Comparison of ENCODE assay signal across 8 cellular contexts in the genomic region with DNA sequence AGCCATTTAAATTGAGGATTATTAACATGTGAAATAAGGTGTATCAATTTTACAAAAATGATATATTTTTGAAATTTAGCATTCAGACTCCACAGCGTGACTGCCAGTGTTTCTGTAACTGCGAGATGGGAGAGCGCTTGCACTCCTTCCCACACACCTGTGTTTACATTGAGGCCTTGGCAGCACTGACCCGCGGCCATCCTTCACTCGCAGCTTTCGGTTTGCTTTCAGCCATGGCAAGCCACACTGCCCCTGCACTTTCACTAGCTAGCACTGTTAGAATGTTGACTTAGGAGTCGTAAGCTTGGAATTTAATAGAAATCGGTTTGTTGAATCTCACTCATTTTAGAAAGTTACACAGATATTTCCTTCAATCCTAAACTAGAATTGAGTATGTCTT.
A peak's percentile ranks its signal among the peaks of the same experiment; 100 is the strongest.
DNase-seq lines count a peak whose midpoint lies in the region; ATAC-seq and TF ChIP-seq lines count a peak whose summit lies in the region.

No MANE protein-coding gene starts in this region.

- H3K4me1 Mint-ChIP-seq in osteocyte (ENCODE audit: unreplicated experiment) = no peaks in the 10 kb centered on the region

- TF ChIP-seq CTCF in epithelial cell of esophagus (IDR thresholded peaks at IDR 0.05; ENCODE audit: insufficient read depth, low read depth, low read length, missing control alignments) (no peak), osteocyte (IDR thresholded peaks at IDR 0.05) (no peak), WERI-Rb-1 (IDR thresholded peaks at IDR 0.05; ENCODE audit: low read depth, low read length) (no peak)

- H3K4me1 ChIP-seq in Karpas-422 (ENCODE audit: low read length) = 0 out of 2 replicates have a peak, but pooled peaks cover 3% of the 10 kb centered on the region

- H3K36me3 ChIP-seq in Karpas-422 (ENCODE audit: insufficient read depth, low read length) (no peaks in the 10 kb centered on the region), WERI-Rb-1 (no peaks in the 10 kb centered on the region)

- H3K27ac Mint-ChIP-seq in osteocyte (ENCODE audit: unreplicated experiment) = no peak overlapping the region

- H3K27ac ChIP-seq in Karpas-422 (ENCODE audit: low read length) (no peak overlapping the region), WERI-Rb-1 (no peak overlapping the region)

- DNase-seq in NCI-H345 treated with DMSO at 0.1 percent for 48 hours (lab: John Stamatoyannopoulos, UW; ENCODE audit: unreplicated experiment) = peak; percentile 31
- DNase-seq in epithelial cell of esophagus (ENCODE audit: low read depth) = peak; percentile 51
- no peak for DNase-seq in osteocyte (ENCODE audit: extremely low spot score, unreplicated experiment)
- no peak for DNase-seq in OCI-M1 (lab: John Stamatoyannopoulos, UW)
- no peak for DNase-seq in Karpas-422
- DNase-seq in amygdala (lab: John Stamatoyannopoulos, UW) = no peak
- DNase-seq in WERI-Rb-1 = no peak

- H3K27me3 ChIP-seq in Karpas-422 (ENCODE audit: low read length) = no peaks in the 10 kb centered on the region
- no peaks in the 10 kb centered on the region for H3K27me3 ChIP-seq in WERI-Rb-1 (ENCODE audit: insufficient read depth, low read depth, severe bottlenecking)

- no peaks in the 10 kb centered on the region for H3K9me3 ChIP-seq in Karpas-422 (ENCODE audit: low read length)
- no peaks in the 10 kb centered on the region for H3K9me3 ChIP-seq in WERI-Rb-1 (ENCODE audit: severe bottlenecking)

- peak overlapping the region; percentile 7 for H3K4me3 Mint-ChIP-seq in osteocyte (ENCODE audit: unreplicated experiment)

- H3K4me3 ChIP-seq in epithelial cell of esophagus (ENCODE audit: low read length) = peak overlapping the region; percentile 10
- no peak overlapping the region for H3K4me3 ChIP-seq in Karpas-422 (ENCODE audit: low read length)
- H3K4me3 ChIP-seq in WERI-Rb-1 (ENCODE audit: low read depth, low read length) = no peak overlapping the region

- H4K20me1 ChIP-seq in Karpas-422 (ENCODE audit: insufficient read depth, low read depth, low read length) = no peaks in the 10 kb centered on the region

- no peaks in the 10 kb centered on the region for H3K9me3 Mint-ChIP-seq in osteocyte (ENCODE audit: unreplicated experiment)

- H3K27me3 Mint-ChIP-seq in osteocyte (ENCODE audit: unreplicated experiment) = peaks cover 18% of the 10 kb centered on the region

- H2AFZ ChIP-seq in Karpas-422 (ENCODE audit: low read length) = no peak overlapping the region

- no peaks in the 10 kb centered on the region for H3K36me3 Mint-ChIP-seq in osteocyte (ENCODE audit: unreplicated experiment)

- no peak overlapping the region for H3K4me2 ChIP-seq in Karpas-422 (ENCODE audit: low read depth, low read length, poor library complexity, severe bottlenecking)

- no peaks in the 10 kb centered on the region for H3K9me2 ChIP-seq in Karpas-422 (replicated peaks; ENCODE audit: insufficient read depth, low read length)

- peak; percentile 84 for ATAC-seq in GM18868 (IDR thresholded peaks at IDR 0.05; ENCODE audit: unreplicated experiment)

- H3K9ac ChIP-seq in Karpas-422 (ENCODE audit: low read length) = no peak overlapping the region

- no peaks in the 10 kb centered on the region for H3K79me2 ChIP-seq in Karpas-422 (ENCODE audit: low read length)

Comparison
In these comparisons a context has a peak if more than half of its experiments do, and no peak if none do; other contexts are left out.
1. DNase-seq: peak in NCI-H345 treated with DMSO at 0.1 percent for 48 hours (single experiment) and epithelial cell of esophagus (single experiment); none in osteocyte (single experiment), OCI-M1 (single experiment), Karpas-422 (single experiment), amygdala (0 of 56) and WERI-Rb-1 (single experiment).